In the genomic region with DNA sequence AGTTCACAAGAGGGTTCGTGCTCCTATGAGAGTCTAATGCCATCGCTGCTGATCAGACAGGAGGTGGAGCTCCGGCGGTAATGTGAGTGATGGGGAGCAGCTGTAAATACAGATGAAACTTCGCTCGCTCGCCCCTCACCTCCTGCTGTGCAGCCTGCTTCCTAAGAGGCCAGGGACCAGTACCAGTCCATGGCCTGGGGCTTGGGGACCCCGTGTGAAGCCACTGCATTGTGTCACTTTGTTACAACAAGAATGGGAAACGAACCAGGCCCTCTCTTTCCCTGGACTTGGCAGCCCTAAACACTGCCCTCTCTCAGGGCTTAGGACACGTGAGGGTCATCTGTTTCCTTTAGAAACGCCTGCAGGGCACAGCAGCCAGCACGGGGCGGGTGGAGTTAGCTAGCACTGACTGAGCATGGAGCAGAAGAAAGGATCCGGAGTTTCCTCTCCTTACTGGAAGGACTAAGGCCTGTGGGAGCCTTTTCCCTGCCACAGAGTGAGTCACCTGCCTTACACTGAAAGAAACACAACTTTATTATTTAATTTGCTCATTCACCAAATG, we compare ENCODE assay signal across 10 cellular contexts.
DNase-seq lines count a peak whose midpoint lies in the region; TF ChIP-seq lines count a peak whose summit lies in the region.
"Had no signal": no experiment of that assay in that cellular context is flagged by ENCODE, and none has a peak within 500 bp of the region (broad histone marks: within the 10 kb centered on the region; RNA-seq: fewer than 3 reads in every experiment).

No MANE protein-coding gene starts in this region.

- H3K4me1 ChIP-seq in mammary epithelial cell (ENCODE audit: insufficient read depth, low read length) = peaks cover 29% of the 10 kb centered on the region

- in situ Hi-C loops in mammary epithelial cell (cut with MboI; ENCODE audit: low sequenced_read_pairs in 2 of 2) = no loop called here

- H3K9me3 ChIP-seq in mammary epithelial cell (replicated peaks; ENCODE audit: insufficient read depth, low read length) = no peaks in the 10 kb centered on the region

- peak; percentile 88 for DNase-seq in HT1080 (ENCODE audit: low read depth)
- peak; percentile 90 for DNase-seq in mammary epithelial cell
- peak; percentile 94 for DNase-seq in islet precursor cell
- peak; percentile 66 for DNase-seq in smooth muscle cell of the brain vasculature (ENCODE audit: low read depth, low spot score)
- DNase-seq in stimulated activated naive CD4-positive, alpha-beta T cell treated with Interleukin-2 at 50 U/mL for 16 hours (lab: John Stamatoyannopoulos, UW) = no peak
- no peak for DNase-seq in COLO668 (lab: John Stamatoyannopoulos, UW; ENCODE audit: unreplicated experiment)
- DNase-seq in endothelial cell (ENCODE audit: low spot score) = no peak
- no peak for DNase-seq in RKO (ENCODE audit: low spot score)
- DNase-seq: NCI-H1092 treated with DMSO at 0.1 percent for 48 hours had no signal

- H4K20me1 ChIP-seq in mammary epithelial cell (ENCODE audit: insufficient read depth, low read length) = no peaks in the 10 kb centered on the region

- no peak overlapping the region for H3K27ac Mint-ChIP-seq in endothelial cell (ENCODE audit: unreplicated experiment)
- H3K27ac Mint-ChIP-seq: activated T-cell treated with anti-CD3 and anti-CD28 coated beads, Interleukin-2, amount 50 U/mL, for 72 hours had no signal

- peaks cover 6% of the 10 kb centered on the region for H3K4me1 Mint-ChIP-seq in endothelial cell (ENCODE audit: unreplicated experiment)

- H3K4me2 ChIP-seq in mammary epithelial cell (ENCODE audit: insufficient read depth, low read depth, low read length) = peak overlapping the region; percentile 17

- H3K4me3 ChIP-seq in mammary epithelial cell (replicated peaks in 1 of 3; ENCODE audit: insufficient read depth in 1 of 3, low read depth in 2 of 3, low read length in 3 of 3) = no peak overlapping the region

- no peaks in the 10 kb centered on the region for H3K27me3 Mint-ChIP-seq in endothelial cell (ENCODE audit: unreplicated experiment)

- no peak overlapping the region for H3K4me3 Mint-ChIP-seq in endothelial cell (ENCODE audit: unreplicated experiment)
- H3K4me3 Mint-ChIP-seq: activated T-cell treated with anti-CD3 and anti-CD28 coated beads, Interleukin-2, amount 50 U/mL, for 72 hours had no signal

- H2AFZ ChIP-seq in mammary epithelial cell (ENCODE audit: low read depth, low read length) = no peak overlapping the region

- H3K36me3 Mint-ChIP-seq in endothelial cell (ENCODE audit: low read depth, unreplicated experiment) = peaks cover 10% of the 10 kb centered on the region

- H3K27me3 ChIP-seq in mammary epithelial cell (ENCODE audit: insufficient read depth, low read length) = no peaks in the 10 kb centered on the region

- H3K36me3 ChIP-seq in mammary epithelial cell (ENCODE audit: insufficient read depth, low read length) = no peaks in the 10 kb centered on the region

- peak overlapping the region; percentile 50 for H3K27ac ChIP-seq in mammary epithelial cell (ENCODE audit: insufficient read depth, low read depth, low read length)

- dilution Hi-C loops in mammary epithelial cell (cut with HindIII; ENCODE audit: low sequenced_read_pairs) = loop anchor here (5.0 kb wide), 1 partner anchor 36 kb away; no protein-coding TSS in a partner anchor

- no peak for TF ChIP-seq CTCF in mammary epithelial cell (conservative IDR thresholded peaks at IDR 0.05 in 1 of 2, IDR thresholded peaks at IDR 0.05 in 1 of 2; ENCODE audit: extremely low read depth in 1 of 2, insufficient read depth in 1 of 2, low read depth in 1 of 2, low read length in 2 of 2)
- TF ChIP-seq CTCF in endothelial cell (IDR thresholded peaks at IDR 0.05; ENCODE audit: unreplicated experiment) = no peak

- H3K9me3 Mint-ChIP-seq in endothelial cell (ENCODE audit: unreplicated experiment) = no peaks in the 10 kb centered on the region
- H3K9me3 Mint-ChIP-seq: activated T-cell treated with anti-CD3 and anti-CD28 coated beads, Interleukin-2, amount 50 U/mL, for 72 hours had no signal

- H3K79me2 ChIP-seq in mammary epithelial cell (ENCODE audit: insufficient read depth, low read length) = peaks cover 54% of the 10 kb centered on the region

- 39% methylated on average over 11 of the region's 14 CpGs for WGBS in mammary epithelial cell (ENCODE audit: low coverage, missing lambda C conversion rate)

- CTCF ChIA-PET in mammary epithelial cell (lab: Charles Lee; ENCODE audit: low non-redundant PET) = no interaction called here

- H3K9ac ChIP-seq in mammary epithelial cell (ENCODE audit: insufficient read depth, low read length) = peak overlapping the region; percentile 17

- intact Hi-C loops in mammary epithelial cell (cut with micrococcal nuclease) = no loop called here

- BruUV-seq in mammary epithelial cell (replicated peaks; lab: Mats Ljungman, UMichigan) = no TSS peak

Comparison
In these comparisons a context has a peak if more than half of its experiments do, and no peak if none do; other contexts are left out.
1. DNase-seq: peak in HT1080 (single experiment), mammary epithelial cell (single experiment), islet precursor cell (single experiment) and smooth muscle cell of the brain vasculature (single experiment); none in stimulated activated naive CD4-positive, alpha-beta T cell treated with Interleukin-2 at 50 U/mL for 16 hours (single experiment), COLO668 (single experiment), endothelial cell (single experiment) and RKO (single experiment).